8 cellular contexts compared by ENCODE assay signal in genomic region chr11:67118801-67119576, GRCh38. TPM values are rescaled to one million over a fixed set of nuclear protein-coding genes. Genes with fewer than 3 reads are reported as not detected.
DNase-seq lines count a peak whose midpoint lies in the region; ATAC-seq and TF ChIP-seq lines count a peak whose summit lies in the region.

Gene KDM2A (plus strand): TSS chr11:67119263. CDS start chr11:67121317, 2,054 bp downstream.

- CTCF ChIA-PET in activated CD4-positive, alpha-beta memory T cell treated with anti-CD3 and anti-CD28 coated beads for 36 hours (lab: Charles Lee) = interaction anchor here (0.7 to 1.6 kb wide), 8 partner anchors 8 to 126 kb away, joined by 3 to 7 read pairs (median 4); no protein-coding TSS in a partner anchor

- H3K9me3 ChIP-seq in liver (ENCODE audit: control insufficient read depth in 4 of 4, low read length in 3 of 4) = no peaks in the 10 kb centered on the region

- H3K36me3 ChIP-seq in liver (ENCODE audit: control insufficient read depth in 4 of 4, insufficient read depth in 3 of 4, low read depth in 1 of 4, low read length in 3 of 4) = peaks cover 0 to 2% (median 0%) of the 10 kb centered on the region in 4 donors

- peak within 1 kb of the TSS; percentile 87 to 96 for H3K27ac ChIP-seq in liver (ENCODE audit: low read depth in 1 of 2, low read length in 2 of 2)

- DNase-seq in CD14-positive monocyte (ENCODE audit: low spot score) (peak; percentile 100), HK-2 (ENCODE audit: unreplicated experiment) (peak; percentile 96), NCI-H82 (lab: John Stamatoyannopoulos, UW) (peak; percentile 98), dermis microvascular lymphatic vessel endothelial cell (ENCODE audit: low read depth in 2 of 2) (peak; percentile 98 to 99)
- DNase-seq in activated CD4-positive, alpha-beta memory T cell treated with anti-CD3 and anti-CD28 coated beads for 36 hours = peak; percentile 100
- peak; percentile 99 for DNase-seq in stimulated activated CD4-positive, alpha-beta T cell treated with anti-CD3 and anti-CD28 coated beads, Interleukin-4, amount 100 ng/mL, for 1 hour

- intact Hi-C loops in CD14-positive monocyte (cut with micrococcal nuclease) = no loop called here
- intact Hi-C loops in activated CD4-positive, alpha-beta memory T cell treated with anti-CD3 and anti-CD28 coated beads for 36 hours (cut with micrococcal nuclease) = loop anchor here (1.0 to 10.0 kb wide), 4 partner anchors 43 to 366 kb away; partner anchors contain the start of genes AIP and PC

- TF ChIP-seq RAD21 in liver (IDR thresholded peaks at IDR 0.05) = no peak

- under 1% methylated on average over 95 of the region's 95 CpGs for WGBS in liver

- POLR2A ChIA-PET in activated CD4-positive, alpha-beta memory T cell treated with anti-CD3 and anti-CD28 coated beads for 36 hours (lab: Charles Lee) = interaction anchor here (0.6 to 3.3 kb wide), 3 partner anchors 16 to 160 kb away, joined by 3 to 17 read pairs (median 5); no protein-coding TSS in a partner anchor

- H3K9ac ChIP-seq in liver (ENCODE audit: low read depth in 1 of 2, low read length in 2 of 2) = peak within 1 kb of the TSS; percentile 68 to 74

- TF ChIP-seq CTCF in CD14-positive monocyte (IDR thresholded peaks at IDR 0.05) (peak; percentile 25), liver (IDR thresholded peaks at IDR 0.05; ENCODE audit: low read depth, low read length, missing input control) (no peak)

- H3K27ac Mint-ChIP-seq in CD14-positive monocyte = peak within 1 kb of the TSS; percentile 95 to 97 (median 97)
- peak within 1 kb of the TSS; percentile 93 for H3K27ac Mint-ChIP-seq in activated CD4-positive, alpha-beta memory T cell treated with anti-CD3 and anti-CD28 coated beads for 36 hours

- ATAC-seq in GM19452 (IDR thresholded peaks at IDR 0.05; ENCODE audit: unreplicated experiment) = peak; percentile 70

- peak within 1 kb of the TSS; percentile 97 for H3K4me3 Mint-ChIP-seq in CD14-positive monocyte
- H3K4me3 Mint-ChIP-seq in activated CD4-positive, alpha-beta memory T cell treated with anti-CD3 and anti-CD28 coated beads for 36 hours = peak within 1 kb of the TSS; percentile 99

- peaks cover 0 to 25% (median 15%) of the 10 kb centered on the region in 4 donors for H3K4me1 ChIP-seq in liver (ENCODE audit: control insufficient read depth in 4 of 4, insufficient read depth in 4 of 4, low read length in 3 of 4)

- no peaks in the 10 kb centered on the region for H3K27me3 ChIP-seq in liver (ENCODE audit: control insufficient read depth in 4 of 4, insufficient read depth in 4 of 4, low read length in 3 of 4)

- H3K9me3 Mint-ChIP-seq in CD14-positive monocyte = no peaks in the 10 kb centered on the region
- no peaks in the 10 kb centered on the region for H3K9me3 Mint-ChIP-seq in activated CD4-positive, alpha-beta memory T cell treated with anti-CD3 and anti-CD28 coated beads for 36 hours

- H3K4me3 ChIP-seq in liver (ENCODE audit: low read depth in 1 of 3, low read length in 3 of 3) = peak within 1 kb of the TSS; percentile 90 to 99 (median 94)

- peaks cover 6 to 18% of the 10 kb centered on the region in 2 donors for H3K36me3 Mint-ChIP-seq in CD14-positive monocyte
- H3K36me3 Mint-ChIP-seq in activated CD4-positive, alpha-beta memory T cell treated with anti-CD3 and anti-CD28 coated beads for 36 hours = peaks cover 16% of the 10 kb centered on the region

- H3K4me1 Mint-ChIP-seq in CD14-positive monocyte = peaks cover 53% of the 10 kb centered on the region
- peaks cover 21% of the 10 kb centered on the region for H3K4me1 Mint-ChIP-seq in activated CD4-positive, alpha-beta memory T cell treated with anti-CD3 and anti-CD28 coated beads for 36 hours (ENCODE audit: low read depth)

- peaks cover 0 to 2% (median 0%) of the 10 kb centered on the region in 3 donors for H3K27me3 Mint-ChIP-seq in CD14-positive monocyte (ENCODE audit: low read depth in 3 of 3)
- no peaks in the 10 kb centered on the region for H3K27me3 Mint-ChIP-seq in activated CD4-positive, alpha-beta memory T cell treated with anti-CD3 and anti-CD28 coated beads for 36 hours

TF ChIP-seq in liver, 16 proteins besides CTCF, POLR2A, EP300 and RAD21:
- TF ChIP-seq SP1 (IDR thresholded peaks at IDR 0.05) = no peak
- TF ChIP-seq, protein P1, sequence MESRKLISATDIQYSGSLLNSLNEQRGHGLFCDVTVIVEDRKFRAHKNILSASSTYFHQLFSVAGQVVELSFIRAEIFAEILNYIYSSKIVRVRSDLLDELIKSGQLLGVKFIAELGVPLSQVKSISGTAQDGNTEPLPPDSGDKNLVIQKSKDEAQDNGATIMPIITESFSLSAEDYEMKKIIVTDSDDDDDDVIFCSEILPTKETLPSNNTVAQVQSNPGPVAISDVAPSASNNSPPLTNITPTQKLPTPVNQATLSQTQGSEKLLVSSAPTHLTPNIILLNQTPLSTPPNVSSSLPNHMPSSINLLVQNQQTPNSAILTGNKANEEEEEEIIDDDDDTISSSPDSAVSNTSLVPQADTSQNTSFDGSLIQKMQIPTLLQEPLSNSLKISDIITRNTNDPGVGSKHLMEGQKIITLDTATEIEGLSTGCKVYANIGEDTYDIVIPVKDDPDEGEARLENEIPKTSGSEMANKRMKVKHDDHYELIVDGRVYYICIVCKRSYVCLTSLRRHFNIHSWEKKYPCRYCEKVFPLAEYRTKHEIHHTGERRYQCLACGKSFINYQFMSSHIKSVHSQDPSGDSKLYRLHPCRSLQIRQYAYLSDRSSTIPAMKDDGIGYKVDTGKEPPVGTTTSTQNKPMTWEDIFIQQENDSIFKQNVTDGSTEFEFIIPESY (IDR thresholded peaks at IDR 0.05) = no peak
- TF ChIP-seq EGR1 (IDR thresholded peaks at IDR 0.05; ENCODE audit: low read depth in 2 of 2) = peak in 1 of 2 donors; percentile 26
- peak; percentile 96 for TF ChIP-seq YY1 (IDR thresholded peaks at IDR 0.05)
- TF ChIP-seq HNF4G (IDR thresholded peaks at IDR 0.05) = no peak
- TF ChIP-seq, protein P2, sequence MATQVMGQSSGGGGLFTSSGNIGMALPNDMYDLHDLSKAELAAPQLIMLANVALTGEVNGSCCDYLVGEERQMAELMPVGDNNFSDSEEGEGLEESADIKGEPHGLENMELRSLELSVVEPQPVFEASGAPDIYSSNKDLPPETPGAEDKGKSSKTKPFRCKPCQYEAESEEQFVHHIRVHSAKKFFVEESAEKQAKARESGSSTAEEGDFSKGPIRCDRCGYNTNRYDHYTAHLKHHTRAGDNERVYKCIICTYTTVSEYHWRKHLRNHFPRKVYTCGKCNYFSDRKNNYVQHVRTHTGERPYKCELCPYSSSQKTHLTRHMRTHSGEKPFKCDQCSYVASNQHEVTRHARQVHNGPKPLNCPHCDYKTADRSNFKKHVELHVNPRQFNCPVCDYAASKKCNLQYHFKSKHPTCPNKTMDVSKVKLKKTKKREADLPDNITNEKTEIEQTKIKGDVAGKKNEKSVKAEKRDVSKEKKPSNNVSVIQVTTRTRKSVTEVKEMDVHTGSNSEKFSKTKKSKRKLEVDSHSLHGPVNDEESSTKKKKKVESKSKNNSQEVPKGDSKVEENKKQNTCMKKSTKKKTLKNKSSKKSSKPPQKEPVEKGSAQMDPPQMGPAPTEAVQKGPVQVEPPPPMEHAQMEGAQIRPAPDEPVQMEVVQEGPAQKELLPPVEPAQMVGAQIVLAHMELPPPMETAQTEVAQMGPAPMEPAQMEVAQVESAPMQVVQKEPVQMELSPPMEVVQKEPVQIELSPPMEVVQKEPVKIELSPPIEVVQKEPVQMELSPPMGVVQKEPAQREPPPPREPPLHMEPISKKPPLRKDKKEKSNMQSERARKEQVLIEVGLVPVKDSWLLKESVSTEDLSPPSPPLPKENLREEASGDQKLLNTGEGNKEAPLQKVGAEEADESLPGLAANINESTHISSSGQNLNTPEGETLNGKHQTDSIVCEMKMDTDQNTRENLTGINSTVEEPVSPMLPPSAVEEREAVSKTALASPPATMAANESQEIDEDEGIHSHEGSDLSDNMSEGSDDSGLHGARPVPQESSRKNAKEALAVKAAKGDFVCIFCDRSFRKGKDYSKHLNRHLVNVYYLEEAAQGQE (IDR thresholded peaks at IDR 0.05) = no peak
- no peak for TF ChIP-seq TAF1 (conservative IDR thresholded peaks at IDR 0.05)
- TF ChIP-seq JUND (IDR thresholded peaks at IDR 0.05) = no peak
- TF ChIP-seq NR2F2 (IDR thresholded peaks at IDR 0.05) = no peak
- no peak for TF ChIP-seq RXRA (IDR thresholded peaks at IDR 0.05)
- TF ChIP-seq FOXA2 (IDR thresholded peaks at IDR 0.05) = no peak
- no peak for TF ChIP-seq FOXA1 (IDR thresholded peaks at IDR 0.05)
- TF ChIP-seq MAX (IDR thresholded peaks at IDR 0.05) = no peak
- TF ChIP-seq GABPA (IDR thresholded peaks at IDR 0.05 in 1 of 2, conservative IDR thresholded peaks at IDR 0.05 in 1 of 2) = no peak

RNA-seq across cellular contexts. Expression of gene KDM2A, which starts in this region (rescaled TPM):
- polyA plus RNA-seq in CD14-positive monocyte = 1 to 10 TPM; 2.6 to 3.9 TPM
- 10 to 100 TPM; 65.1 to 69.6 TPM for total RNA-seq in activated CD4-positive, alpha-beta memory T cell treated with anti-CD3 and anti-CD28 coated beads for 36 hours
- total RNA-seq in dermis microvascular lymphatic vessel endothelial cell = 28.1 and 35.7 TPM in 2 replicates
- total RNA-seq in liver = 10 to 100 TPM; 25.2 to 44.9 TPM
- polyA plus RNA-seq in liver = 10 to 100 TPM in 1 of 2 donors, 1 to 10 TPM in 1; 8.3 to 19.6 TPM

Comparison
In these comparisons a context has a peak if more than half of its experiments do, and no peak if none do; other contexts are left out.
1. Peak in every context shown above with its lines: DNase-seq, ATAC-seq, H3K4me3 ChIP-seq and H3K27ac ChIP-seq.